ENCODE assay signal across 16 cellular contexts in the genomic region with DNA sequence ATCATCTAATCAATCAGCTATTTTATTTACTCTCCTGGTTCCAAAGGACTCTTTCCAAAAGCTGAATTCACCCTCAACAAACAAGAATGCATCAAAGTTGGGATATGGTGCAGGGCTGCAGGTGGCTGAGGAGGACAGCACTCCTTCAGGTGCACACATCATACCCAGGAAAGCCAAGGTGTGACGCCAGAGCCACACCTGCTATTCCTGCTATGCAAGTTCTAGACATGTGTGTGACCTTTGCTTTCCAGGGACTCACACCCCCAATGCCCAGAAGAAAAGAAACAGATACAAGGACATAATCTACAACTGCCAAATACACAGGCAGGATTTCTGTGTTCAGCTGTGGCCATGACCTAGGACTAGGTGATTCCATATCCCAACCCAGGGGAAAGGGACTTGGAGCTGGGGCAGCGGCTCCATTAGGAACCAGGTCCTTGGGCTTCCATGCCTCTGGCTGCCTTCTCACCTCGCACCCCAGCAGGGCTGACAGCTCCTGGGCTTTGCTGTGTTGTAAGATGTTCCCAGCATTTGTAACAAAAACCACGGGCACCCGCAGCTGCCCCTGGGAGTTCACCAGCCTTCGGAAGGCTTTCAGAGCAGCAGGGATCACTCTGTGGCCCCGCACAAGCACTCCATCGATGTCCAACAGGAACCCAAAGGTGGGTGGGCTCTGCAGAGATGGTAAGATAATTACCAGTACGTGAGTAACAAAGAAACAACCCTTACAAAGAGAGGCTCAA. TPM values are rescaled to one million over a fixed set of nuclear protein-coding genes. Genes with fewer than 3 reads are reported as not detected.
"Had no signal": no experiment of that assay in that cellular context is flagged by ENCODE, and none has a peak within 500 bp of the region (broad histone marks: within the 10 kb centered on the region; RNA-seq: fewer than 3 reads in every experiment).

No MANE protein-coding gene starts in this region.

- H3K9me3 ChIP-seq: gastrocnemius medialis, thoracic aorta, vagina had no signal

- H3K27ac ChIP-seq: cardiac muscle cell, gastrocnemius medialis, thoracic aorta, vagina had no signal

- ATAC-seq: activated CD4-positive, alpha-beta T cell treated with anti-CD3 and anti-CD28 coated beads for 36 hours; activated naive CD8-positive, alpha-beta T cell treated with anti-CD3 and anti-CD28 coated beads, Interleukin-2, amount 50 U/mL, for 24 hours; gastrocnemius medialis had no signal

- H3K36me3 ChIP-seq: cardiac muscle cell had no signal

- H3K27me3 ChIP-seq: cardiac muscle cell, gastrocnemius medialis, vagina had no signal

- H3K4me3 ChIP-seq: cardiac muscle cell, gastrocnemius medialis, lung, thoracic aorta, vagina had no signal

- FAIRE-seq: astrocyte had no signal

- DNase-seq: activated CD4-positive, alpha-beta memory T cell treated with anti-CD3 and anti-CD28 coated beads, Interleukin-2, amount 10 ng/mL, durations not matched to agents 7 days and 5 days; activated CD4-positive, alpha-beta T cell treated with anti-CD3 and anti-CD28 coated beads for 36 hours; activated naive CD8-positive, alpha-beta T cell treated with anti-CD3 and anti-CD28 coated beads, Interleukin-2, amount 50 U/mL, for 24 hours; activated T-cell treated with anti-CD3 and anti-CD28 coated beads, Interleukin-2, amount 50 U/mL, for 48 hours; gastrocnemius medialis; hippocampal formation; kidney glomerular epithelial cell; midbrain; stimulated activated CD4-positive, alpha-beta T cell treated with anti-CD3 and anti-CD28 coated beads, Interleukin-15, amount 100 ng/mL, for 24 hours; stimulated activated CD4-positive, alpha-beta T cell treated with anti-CD3 and anti-CD28 coated beads, Interleukin-4, amount 100 ng/mL, for 24 hours; T-helper 9 cell had no signal

RNA-seq across cellular contexts. Expression of a gene that starts 28.1 kb away (rescaled TPM):
- total RNA-seq: activated CD4-positive, alpha-beta memory T cell treated with anti-CD3 and anti-CD28 coated beads, Interleukin-2, amount 10 ng/mL, durations not matched to agents 7 days and 5 days; vagina had no signal
